Comparison of ENCODE assay signal across 1 cellular context in genomic region chr9:71308454-71308853, GRCh38.
TF ChIP-seq lines count a peak whose summit lies in the region.

No MANE protein-coding gene starts in this region.

TF ChIP-seq in GM12878, 131 proteins besides CTCF, POLR2A, EP300 and RAD21 (continued from another document and continues in another):
- TF ChIP-seq ZSCAN29 (IDR thresholded peaks at IDR 0.05), result no peak
- peak; percentile 75 for TF ChIP-seq NR2F1 (conservative IDR thresholded peaks at IDR 0.05)
- TF ChIP-seq MEF2A (IDR thresholded peaks at IDR 0.05; ENCODE audit: insufficient read depth, low read depth, low read length), result peak; percentile 93
- TF ChIP-seq, protein P1, sequence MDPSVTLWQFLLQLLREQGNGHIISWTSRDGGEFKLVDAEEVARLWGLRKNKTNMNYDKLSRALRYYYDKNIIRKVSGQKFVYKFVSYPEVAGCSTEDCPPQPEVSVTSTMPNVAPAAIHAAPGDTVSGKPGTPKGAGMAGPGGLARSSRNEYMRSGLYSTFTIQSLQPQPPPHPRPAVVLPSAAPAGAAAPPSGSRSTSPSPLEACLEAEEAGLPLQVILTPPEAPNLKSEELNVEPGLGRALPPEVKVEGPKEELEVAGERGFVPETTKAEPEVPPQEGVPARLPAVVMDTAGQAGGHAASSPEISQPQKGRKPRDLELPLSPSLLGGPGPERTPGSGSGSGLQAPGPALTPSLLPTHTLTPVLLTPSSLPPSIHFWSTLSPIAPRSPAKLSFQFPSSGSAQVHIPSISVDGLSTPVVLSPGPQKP (IDR thresholded peaks at IDR 0.05; ENCODE audit: low read depth, low read length), result no peak
- no peak for TF ChIP-seq MXI1 (IDR thresholded peaks at IDR 0.05; ENCODE audit: low read depth, low read length)
- TF ChIP-seq, protein P2, sequence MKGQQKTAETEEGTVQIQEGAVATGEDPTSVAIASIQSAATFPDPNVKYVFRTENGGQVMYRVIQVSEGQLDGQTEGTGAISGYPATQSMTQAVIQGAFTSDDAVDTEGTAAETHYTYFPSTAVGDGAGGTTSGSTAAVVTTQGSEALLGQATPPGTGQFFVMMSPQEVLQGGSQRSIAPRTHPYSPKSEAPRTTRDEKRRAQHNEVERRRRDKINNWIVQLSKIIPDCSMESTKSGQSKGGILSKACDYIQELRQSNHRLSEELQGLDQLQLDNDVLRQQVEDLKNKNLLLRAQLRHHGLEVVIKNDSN (IDR thresholded peaks at IDR 0.05; ENCODE audit: borderline replicate concordance, extremely low read length, insufficient read depth, low read depth, low read length), result no peak
- TF ChIP-seq ATF2 (IDR thresholded peaks at IDR 0.05; ENCODE audit: low read length), result no peak
- no peak for TF ChIP-seq TAF1 (IDR thresholded peaks at IDR 0.05; ENCODE audit: borderline replicate concordance, low read depth, low read length)
- TF ChIP-seq SMARCA5 (IDR thresholded peaks at IDR 0.05), result no peak
- TF ChIP-seq WRNIP1 (IDR thresholded peaks at IDR 0.05; ENCODE audit: borderline replicate concordance, low read depth, low read length), result no peak
- TF ChIP-seq IKZF2 (IDR thresholded peaks at IDR 0.05), result peak; percentile 27 to 45; a peak in 2 of 4 replicates
- no peak for TF ChIP-seq NR2C1 (IDR thresholded peaks at IDR 0.05)
- TF ChIP-seq ZNF207 (IDR thresholded peaks at IDR 0.05; ENCODE audit: borderline replicate concordance), result no peak
- TF ChIP-seq PRDM15 (CRISPR knock-in tag; IDR thresholded peaks at IDR 0.05), result no peak
- TF ChIP-seq KDM1A (IDR thresholded peaks at IDR 0.05; ENCODE audit: borderline replicate concordance), result no peak
- no peak for TF ChIP-seq CEBPB (IDR thresholded peaks at IDR 0.05; ENCODE audit: borderline replicate concordance in 1 of 2, low read depth in 2 of 2, low read length in 2 of 2)
- no peak for TF ChIP-seq TCF3 (IDR thresholded peaks at IDR 0.05; ENCODE audit: borderline replicate concordance, insufficient read depth, low read depth, low read length)
- TF ChIP-seq RELB (IDR thresholded peaks at IDR 0.05; ENCODE audit: low read depth), result peak; percentile 67; the same call in 1 of the 2 replicates
- TF ChIP-seq HDGF (IDR thresholded peaks at IDR 0.05), result no peak
- peak; percentile 57; the same call in 1 of the 2 replicates for TF ChIP-seq BCL11A (IDR thresholded peaks at IDR 0.05; ENCODE audit: low read depth, low read length)
- no peak for TF ChIP-seq SMC3 (IDR thresholded peaks at IDR 0.05; ENCODE audit: borderline replicate concordance, low read length)
- no peak for TF ChIP-seq PAX5 (IDR thresholded peaks at IDR 0.05; ENCODE audit: borderline replicate concordance, low read depth, low read length)
- TF ChIP-seq DPF2 (IDR thresholded peaks at IDR 0.05), result 0 out of 2 replicates have a peak, but pooled peaks have one; percentile 26
- peak; percentile 23; the same call in 1 of the 2 replicates for TF ChIP-seq IRF4 (IDR thresholded peaks at IDR 0.05; ENCODE audit: low read depth, low read length)
- TF ChIP-seq YY1 (IDR thresholded peaks at IDR 0.05; ENCODE audit: low read depth, low read length), result peak; percentile 38; the same call in 1 of the 2 replicates
- no peak for TF ChIP-seq SKIL (IDR thresholded peaks at IDR 0.05; ENCODE audit: low read depth, poor library complexity, severe bottlenecking)
- TF ChIP-seq SRF (IDR thresholded peaks at IDR 0.05; ENCODE audit: low read depth in 2 of 2, low read length in 2 of 2), result no peak
- TF ChIP-seq MLLT1 (IDR thresholded peaks at IDR 0.05), result no peak
- TF ChIP-seq PAX8 (IDR thresholded peaks at IDR 0.05), result no peak
- no peak for TF ChIP-seq SIN3A (IDR thresholded peaks at IDR 0.05; ENCODE audit: low read depth, low read length)
- no peak for TF ChIP-seq BMI1 (IDR thresholded peaks at IDR 0.05; ENCODE audit: borderline replicate concordance)
- no peak for TF ChIP-seq EZH2 (IDR thresholded peaks at IDR 0.05; ENCODE audit: borderline replicate concordance, control insufficient read depth, low read depth, low read length)
- TF ChIP-seq CBFB (IDR thresholded peaks at IDR 0.05; ENCODE audit: low read depth), result no peak
- TF ChIP-seq HCFC1 (IDR thresholded peaks at IDR 0.05; ENCODE audit: low read length), result no peak
- TF ChIP-seq ZBTB40 (IDR thresholded peaks at IDR 0.05; ENCODE audit: borderline replicate concordance), result no peak
- TF ChIP-seq CUX1 (IDR thresholded peaks at IDR 0.05; ENCODE audit: insufficient replicate concordance, low read depth, low read length), result no peak
- no peak for TF ChIP-seq TCF7 (IDR thresholded peaks at IDR 0.05; ENCODE audit: borderline replicate concordance)
- TF ChIP-seq STAT1 (conservative IDR thresholded peaks at IDR 0.05), result no peak
